ENCODE assay signal across 28 cellular contexts in genomic region chr13:65011403-65011802, GRCh38.
"Had no signal": no experiment of that assay in that cellular context is flagged by ENCODE, and none has a peak within 500 bp of the region (broad histone marks: within the 10 kb centered on the region; RNA-seq: fewer than 3 reads in every experiment).

No MANE protein-coding gene starts in this region.

- DNase-seq: dermis blood vessel endothelial cell; effector memory CD4-positive, alpha-beta T cell; foreskin keratinocyte; heart left ventricle; left cardiac atrium; left ventricle myocardium superior; lower lobe of right lung; mucosa of descending colon; naive B cell; right lobe of liver; small intestine; stimulated activated CD4-positive, alpha-beta T cell treated with anti-CD3 and anti-CD28 coated beads, Interleukin-15, amount 100 ng/mL, for 24 hours; stimulated activated CD4-positive, alpha-beta T cell treated with anti-CD3 and anti-CD28 coated beads, Interleukin-2, amount 100 ng/mL, for 48 hours; stimulated activated naive B cell treated with anti-CD40 and anti-IgM and Interleukin-4, amounts not matched to agents 10 μg/mL and 1 μg/mL and 100 μg/mL, for 72 hours; upper lobe of left lung had no signal

- H3K4me1 Mint-ChIP-seq: naive B cell; neural crest cell; stimulated activated naive B cell treated with anti-CD40 and anti-IgM and Interleukin-4, amounts not matched to agents 10 μg/mL and 1 μg/mL and 100 μg/mL, for 72 hours had no signal

- H3K9me3 ChIP-seq: esophagus muscularis mucosa, gastroesophageal sphincter, lower lobe of right lung, right lobe of liver, thoracic aorta, tibial nerve, upper lobe of left lung had no signal

- H3K4me1 ChIP-seq: esophagus muscularis mucosa, foreskin keratinocyte, gastroesophageal sphincter, heart left ventricle, lower lobe of right lung, parathyroid adenoma, right lobe of liver, tibial nerve, upper lobe of left lung had no signal

- H3K36me3 ChIP-seq: esophagus muscularis mucosa, gastroesophageal sphincter, heart left ventricle, lower lobe of right lung, right lobe of liver, thoracic aorta, tibial nerve, upper lobe of left lung had no signal

- ATAC-seq: foreskin keratinocyte; gastroesophageal sphincter; heart left ventricle; left cardiac atrium; left ventricle myocardium superior; lower lobe of right lung; mucosa of descending colon; natural killer cell treated with Interleukin-12 subunit alpha and Interleukin-12 subunit beta and Interleukin-15 and Interleukin-18, amount 100 ng/mL, for 72 hours; right lobe of liver; stimulated activated naive B cell treated with anti-CD40 and anti-IgM and Interleukin-4, amounts not matched to agents 10 μg/mL and 1 μg/mL and 100 μg/mL, for 72 hours had no signal

- H3K36me3 Mint-ChIP-seq: naive B cell; natural killer cell treated with Interleukin-12 subunit alpha and Interleukin-12 subunit beta and Interleukin-15 and Interleukin-18, amount 100 ng/mL, for 72 hours; stimulated activated naive B cell treated with anti-CD40 and anti-IgM and Interleukin-4, amounts not matched to agents 10 μg/mL and 1 μg/mL and 100 μg/mL, for 72 hours had no signal

- H3K4me3 Mint-ChIP-seq: naive B cell; natural killer cell treated with Interleukin-12 subunit alpha and Interleukin-12 subunit beta and Interleukin-15 and Interleukin-18, amount 100 ng/mL, for 72 hours; neural crest cell; stimulated activated naive B cell treated with anti-CD40 and anti-IgM and Interleukin-4, amounts not matched to agents 10 μg/mL and 1 μg/mL and 100 μg/mL, for 72 hours; stimulated activated naive CD8-positive, alpha-beta T cell treated with anti-CD3 and anti-CD28 coated beads, Interleukin-15, Interleukin-2, amounts not matched to agents 100 ng/mL and 50 ng/mL, for 24 hours had no signal

- H3K9me3 Mint-ChIP-seq: neural crest cell had no signal

- H2AFZ ChIP-seq: hepatocyte, parathyroid adenoma had no signal

- H3K9ac ChIP-seq: parathyroid adenoma had no signal

- H3K4me2 ChIP-seq: hepatocyte had no signal

- H3K27me3 Mint-ChIP-seq: naive B cell; natural killer cell treated with Interleukin-12 subunit alpha and Interleukin-12 subunit beta and Interleukin-15 and Interleukin-18, amount 100 ng/mL, for 72 hours; progenitor cell of endocrine pancreas; stimulated activated naive B cell treated with anti-CD40 and anti-IgM and Interleukin-4, amounts not matched to agents 10 μg/mL and 1 μg/mL and 100 μg/mL, for 72 hours; stimulated activated naive CD8-positive, alpha-beta T cell treated with anti-CD3 and anti-CD28 coated beads, Interleukin-15, Interleukin-2, amounts not matched to agents 100 ng/mL and 50 ng/mL, for 24 hours had no signal

- H3K27me3 ChIP-seq: esophagus muscularis mucosa, foreskin keratinocyte, gastroesophageal sphincter, heart left ventricle, hepatocyte, right lobe of liver, tibial nerve, upper lobe of left lung had no signal

- H3K27ac Mint-ChIP-seq: naive B cell; natural killer cell treated with Interleukin-12 subunit alpha and Interleukin-12 subunit beta and Interleukin-15 and Interleukin-18, amount 100 ng/mL, for 72 hours; progenitor cell of endocrine pancreas; stimulated activated naive B cell treated with anti-CD40 and anti-IgM and Interleukin-4, amounts not matched to agents 10 μg/mL and 1 μg/mL and 100 μg/mL, for 72 hours; stimulated activated naive CD8-positive, alpha-beta T cell treated with anti-CD3 and anti-CD28 coated beads, Interleukin-15, Interleukin-2, amounts not matched to agents 100 ng/mL and 50 ng/mL, for 24 hours had no signal

- H3K27ac ChIP-seq: coronary artery, esophagus muscularis mucosa, foreskin keratinocyte, gastroesophageal sphincter, heart left ventricle, hepatocyte, lower lobe of right lung, parathyroid adenoma, right lobe of liver, thoracic aorta, tibial nerve, upper lobe of left lung had no signal

- FAIRE-seq: islet of Langerhans, small intestine, urothelium cell line had no signal

- H3K4me3 ChIP-seq: coronary artery, esophagus muscularis mucosa, gastroesophageal sphincter, heart left ventricle, hepatocyte, lower lobe of right lung, mucosa of descending colon, right lobe of liver, thoracic aorta, tibial nerve, upper lobe of left lung had no signal

- H3K79me2 ChIP-seq: hepatocyte, parathyroid adenoma had no signal
